In genomic region chr3:135895734-135896121, GRCh38 we compare ENCODE assay signal across 16 cellular contexts.
A peak's percentile ranks its signal among the peaks of the same experiment; 100 is the strongest.
DNase-seq lines count a peak whose midpoint lies in the region; ATAC-seq and TF ChIP-seq lines count a peak whose summit lies in the region.
"Had no signal": no experiment of that assay in that cellular context is flagged by ENCODE, and none has a peak within 500 bp of the region (broad histone marks: within the 10 kb centered on the region; RNA-seq: fewer than 3 reads in every experiment).

No MANE protein-coding gene starts in this region.

- H3K4me3 ChIP-seq in PC-3 (ENCODE audit: low read length) (no peak overlapping the region), epithelial cell of proximal tubule (ENCODE audit: low read depth, low read length) (no peak overlapping the region), left lung (no peak overlapping the region)
- H3K4me3 ChIP-seq: MG63, tibial artery had no signal

- no TSS peak for BruUV-seq in PC-3 (replicated peaks; lab: Mats Ljungman, UMichigan)

- H3K27ac Mint-ChIP-seq in stimulated activated naive CD8-positive, alpha-beta T cell treated with anti-CD3 and anti-CD28 coated beads, Interleukin-15, amount 100 ng/mL, for 72 hours, result no peak overlapping the region
- H3K27ac Mint-ChIP-seq: CD8-positive, alpha-beta memory T cell; mesothelial cell of epicardium; nephron had no signal

- no peaks in the 10 kb centered on the region for H3K4me1 Mint-ChIP-seq in stimulated activated naive CD8-positive, alpha-beta T cell treated with anti-CD3 and anti-CD28 coated beads, Interleukin-15, amount 100 ng/mL, for 72 hours
- H3K4me1 Mint-ChIP-seq: CD8-positive, alpha-beta memory T cell; nephron had no signal

- DNase-seq in EH (ENCODE audit: low read depth) (peak; percentile 18), PC-3 (peak; percentile 27), epithelial cell of proximal tubule (ENCODE audit: low read depth) (peak; percentile 82), left lung (no peak), COLO829 (ENCODE audit: low spot score) (no peak), AG08396 (ENCODE audit: low spot score) (no peak)
- DNase-seq in stimulated activated naive CD8-positive, alpha-beta T cell treated with anti-CD3 and anti-CD28 coated beads, Interleukin-15, amount 100 ng/mL, for 72 hours, result no peak
- DNase-seq: activated effector memory CD4-positive, alpha-beta T cell treated with Interleukin-2 at 50 U/mL for 16 hours; SHP77 treated with DMSO at 0.1 percent for 48 hours; stimulated activated naive CD4-positive, alpha-beta T cell had no signal

- H3K9me3 Mint-ChIP-seq in stimulated activated naive CD8-positive, alpha-beta T cell treated with anti-CD3 and anti-CD28 coated beads, Interleukin-15, amount 100 ng/mL, for 72 hours, result no peaks in the 10 kb centered on the region
- H3K9me3 Mint-ChIP-seq: CD8-positive, alpha-beta memory T cell; nephron had no signal

- no peaks in the 10 kb centered on the region for H3F3A ChIP-seq in PC-3 (ENCODE audit: low read length, unreplicated experiment)

- POLR2A ChIA-PET in PC-3 (lab: Charles Lee; ENCODE audit: unreplicated experiment), result no interaction called here

- H2AFZ ChIP-seq in PC-3 (ENCODE audit: low read length), result peak overlapping the region; percentile 58

- H3K4me1 ChIP-seq in PC-3 (ENCODE audit: insufficient read depth, low read length) (peaks cover 28% of the 10 kb centered on the region), left lung (no peaks in the 10 kb centered on the region)
- H3K4me1 ChIP-seq: tibial artery had no signal

- CTCF ChIA-PET in PC-3 (lab: Charles Lee), result no interaction called here

- H3K4me3 Mint-ChIP-seq in stimulated activated naive CD8-positive, alpha-beta T cell treated with anti-CD3 and anti-CD28 coated beads, Interleukin-15, amount 100 ng/mL, for 72 hours, result no peak overlapping the region
- H3K4me3 Mint-ChIP-seq: CD8-positive, alpha-beta memory T cell; mesothelial cell of epicardium; nephron had no signal

- H3K9me2 ChIP-seq in PC-3 (replicated peaks; ENCODE audit: low read length), result no peaks in the 10 kb centered on the region

- no peak overlapping the region for H3K9ac ChIP-seq in PC-3 (ENCODE audit: low read length)

- H3K36me3 ChIP-seq in PC-3 (ENCODE audit: low read depth, low read length), result no peaks in the 10 kb centered on the region
- no peaks in the 10 kb centered on the region for H3K36me3 ChIP-seq in left lung
- H3K36me3 ChIP-seq: MG63, tibial artery had no signal

- intact Hi-C loops in PC-3 (cut with micrococcal nuclease), result loop anchor here (1.0 kb wide), 1 partner anchor 1295 kb away; no protein-coding TSS in a partner anchor
- intact Hi-C loops in left lung (cut with DNase I), result no loop called here

- no peaks in the 10 kb centered on the region for H4K20me1 ChIP-seq in PC-3 (ENCODE audit: low read length)

- no peak for ATAC-seq in PC-3
- ATAC-seq in left lung, result peak; percentile 29
- ATAC-seq in stimulated activated naive CD8-positive, alpha-beta T cell treated with anti-CD3 and anti-CD28 coated beads, Interleukin-15, amount 100 ng/mL, for 72 hours, result no peak
- ATAC-seq in HG02973 (IDR thresholded peaks at IDR 0.05; ENCODE audit: unreplicated experiment), result no peak

- no peak for TF ChIP-seq CTCF in PC-3 (conservative IDR thresholded peaks at IDR 0.05; ENCODE audit: low read depth, low read length)
- TF ChIP-seq CTCF in epithelial cell of proximal tubule (conservative IDR thresholded peaks at IDR 0.05; ENCODE audit: low read depth, low read length), result no peak
- no peak for TF ChIP-seq CTCF in left lung (IDR thresholded peaks at IDR 0.05)

- H3K79me2 ChIP-seq in PC-3 (ENCODE audit: low read length), result no peaks in the 10 kb centered on the region

- H3K9me3 ChIP-seq in PC-3 (ENCODE audit: low read length) (no peaks in the 10 kb centered on the region), left lung (no peaks in the 10 kb centered on the region)
- H3K9me3 ChIP-seq: tibial artery had no signal

- H3K27me3 ChIP-seq in PC-3 (ENCODE audit: low read length), result no peaks in the 10 kb centered on the region
- H3K27me3 ChIP-seq in left lung, result no peaks in the 10 kb centered on the region
- H3K27me3 ChIP-seq: MG63, tibial artery had no signal

- peaks cover 8% of the 10 kb centered on the region for H3K27me3 Mint-ChIP-seq in stimulated activated naive CD8-positive, alpha-beta T cell treated with anti-CD3 and anti-CD28 coated beads, Interleukin-15, amount 100 ng/mL, for 72 hours

- no peak overlapping the region for H3K4me2 ChIP-seq in PC-3 (ENCODE audit: low read length)

- no peak overlapping the region for H3K27ac ChIP-seq in PC-3 (ENCODE audit: low read length)
- no peak overlapping the region for H3K27ac ChIP-seq in left lung
- H3K27ac ChIP-seq: tibial artery had no signal

Comparison
In these comparisons a context has a peak if more than half of its experiments do, and no peak if none do; other contexts are left out.
1. DNase-seq: peak in EH (single experiment), PC-3 (single experiment) and epithelial cell of proximal tubule (single experiment); none in left lung (0 of 2), stimulated activated naive CD8-positive, alpha-beta T cell treated with anti-CD3 and anti-CD28 coated beads, Interleukin-15, amount 100 ng/mL, for 72 hours (0 of 2), COLO829 (single experiment) and AG08396 (single experiment).